In genomic region chr1:171252482-171252881, GRCh38 we compare ENCODE assay signal across 10 cellular contexts. TPM values are rescaled to one million over a fixed set of nuclear protein-coding genes. Genes with fewer than 3 reads are reported as not detected.
DNase-seq lines count a peak whose midpoint lies in the region; ATAC-seq and TF ChIP-seq lines count a peak whose summit lies in the region.
"Had no signal": no experiment of that assay in that cellular context is flagged by ENCODE, and none has a peak within 500 bp of the region (broad histone marks: within the 10 kb centered on the region; RNA-seq: fewer than 3 reads in every experiment).

No MANE protein-coding gene starts in this region.

- peak; percentile 94 for ATAC-seq in GM18873 (IDR thresholded peaks at IDR 0.05; ENCODE audit: low FRiP score, unreplicated experiment)
- peak; percentile 89 for ATAC-seq in HG02943 (IDR thresholded peaks at IDR 0.05; ENCODE audit: low read depth, unreplicated experiment)
- ATAC-seq in Right ventricle myocardium inferior, result no peak
- no peak for ATAC-seq in body of pancreas
- no peak for ATAC-seq in gastrocnemius medialis

- in situ Hi-C loops in gastrocnemius medialis (cut with MboI; ENCODE audit: low sequenced_read_pairs in 4 of 4), result no loop called here

- H3K4me3 ChIP-seq in BLaER1 treated with 17β-estradiol and CSF1 and Interleukin-3, amounts not matched to agents 10 nM and 100 nM, result no peak overlapping the region
- H3K4me3 ChIP-seq in OCI-LY1 (ENCODE audit: low read depth, low read length, poor library complexity, severe bottlenecking) (no peak overlapping the region), body of pancreas (no peak overlapping the region), gastrocnemius medialis (no peak overlapping the region)

- 70 to 72% methylated on average over 5 of the region's 5 CpGs for WGBS in body of pancreas, 2 donors

- intact Hi-C loops in Right ventricle myocardium inferior (cut with DNase I), result no loop called here
- intact Hi-C loops in body of pancreas (cut with DNase I), result loop anchor here (10.0 kb wide), 1 partner anchor 52 kb away; no protein-coding TSS in a partner anchor
- intact Hi-C loops in gastrocnemius medialis (cut with DNase I; ENCODE audit: low total_unique reads), result no loop called here

- H3F3A ChIP-seq in OCI-LY1 (ENCODE audit: insufficient read depth, low read length), result no peaks in the 10 kb centered on the region

- H3K36me3 ChIP-seq in BLaER1 treated with 17β-estradiol and CSF1 and Interleukin-3, amounts not matched to agents 10 nM and 100 nM, result no peaks in the 10 kb centered on the region
- no peaks in the 10 kb centered on the region for H3K36me3 ChIP-seq in OCI-LY1 (ENCODE audit: insufficient read depth, low read length)
- no peaks in the 10 kb centered on the region for H3K36me3 ChIP-seq in body of pancreas (replicated peaks in 1 of 2; ENCODE audit: insufficient read depth in 1 of 2, low read depth in 2 of 2)
- no peaks in the 10 kb centered on the region for H3K36me3 ChIP-seq in gastrocnemius medialis

- no peak overlapping the region for H3K27ac ChIP-seq in BLaER1 treated with 17β-estradiol and CSF1 and Interleukin-3, amounts not matched to agents 10 nM and 100 nM
- H3K27ac ChIP-seq in OCI-LY1 (ENCODE audit: low read depth, low read length, poor library complexity, severe bottlenecking) (peak overlapping the region; percentile 29), body of pancreas (no peak overlapping the region), gastrocnemius medialis (no peak overlapping the region)

- H3K79me2 ChIP-seq in OCI-LY1 (ENCODE audit: insufficient read depth, low read length), result no peaks in the 10 kb centered on the region

- H4K20me1 ChIP-seq in BLaER1 treated with 17β-estradiol and CSF1 and Interleukin-3, amounts not matched to agents 10 nM and 100 nM, result no peaks in the 10 kb centered on the region
- no peaks in the 10 kb centered on the region for H4K20me1 ChIP-seq in OCI-LY1 (ENCODE audit: insufficient read depth, low read length)

- H3K27me3 ChIP-seq in BLaER1 treated with 17β-estradiol and CSF1 and Interleukin-3, amounts not matched to agents 10 nM and 100 nM, result no peaks in the 10 kb centered on the region
- H3K27me3 ChIP-seq in OCI-LY1 (ENCODE audit: insufficient read depth, low read length), result 0 out of 2 replicates have a peak, but pooled peaks cover 3% of the 10 kb centered on the region
- no peaks in the 10 kb centered on the region for H3K27me3 ChIP-seq in body of pancreas
- H3K27me3 ChIP-seq in gastrocnemius medialis, result no peaks in the 10 kb centered on the region

- peak overlapping the region in 7 of 11 experiments; percentile 9 to 51 (median 43); a peak in 10 of 22 replicates for H3K4me2 ChIP-seq in BLaER1 treated with 17β-estradiol and CSF1 and Interleukin-3, amounts not matched to agents 10 nM and 100 nM
- H3K4me2 ChIP-seq in OCI-LY1 (ENCODE audit: low read length), result 0 out of 2 replicates have a peak overlapping the region, but pooled peaks have one; percentile 17

- no peaks in the 10 kb centered on the region for H3K9me2 ChIP-seq in OCI-LY1 (ENCODE audit: low read depth, low read length)

- H3K9ac ChIP-seq in BLaER1 treated with 17β-estradiol and CSF1 and Interleukin-3, amounts not matched to agents 10 nM and 100 nM, result no peak overlapping the region
- H3K9ac ChIP-seq in OCI-LY1 (ENCODE audit: low read length), result no peak overlapping the region

- no peak for DNase-seq in stimulated activated CD4-positive, alpha-beta T cell treated with anti-CD3 and anti-CD28 coated beads, Interleukin-12 subunit alpha, Interleukin-12 subunit beta, amount 100 ng/mL, for 4 hours
- DNase-seq in Right ventricle myocardium inferior (ENCODE audit: missing footprints) (no peak), body of pancreas (no peak), gastrocnemius medialis (no peak)
- DNase-seq: NK-92 treated with Interleukin-12 subunit alpha and Interleukin-12 subunit beta, amount 100 ng/mL, for 24 hours had no signal

- no peak for TF ChIP-seq CTCF in OCI-LY1 (IDR thresholded peaks at IDR 0.05; ENCODE audit: low read length)
- no peak for TF ChIP-seq CTCF in body of pancreas (IDR thresholded peaks at IDR 0.05)
- TF ChIP-seq CTCF in gastrocnemius medialis (IDR thresholded peaks at IDR 0.05 in 4 of 5, conservative IDR thresholded peaks at IDR 0.05 in 1 of 5), result no peak

- no peak overlapping the region for H2AFZ ChIP-seq in OCI-LY1 (ENCODE audit: low read length)

- TF ChIP-seq POLR2A in body of pancreas (IDR thresholded peaks at IDR 0.05) (no peak), gastrocnemius medialis (IDR thresholded peaks at IDR 0.05) (no peak)

- H3K9me3 ChIP-seq in BLaER1 treated with 17β-estradiol and CSF1 and Interleukin-3, amounts not matched to agents 10 nM and 100 nM (replicated peaks in 1 of 11), result no peaks in the 10 kb centered on the region
- H3K9me3 ChIP-seq in OCI-LY1 (ENCODE audit: low read length), result no peaks in the 10 kb centered on the region
- no peaks in the 10 kb centered on the region for H3K9me3 ChIP-seq in body of pancreas
- H3K9me3 ChIP-seq in gastrocnemius medialis, result no peaks in the 10 kb centered on the region

- peaks cover 0 to 9% (median 6%) of the 10 kb centered on the region in 10 experiments; a peak in 11 of 20 replicates for H3K4me1 ChIP-seq in BLaER1 treated with 17β-estradiol and CSF1 and Interleukin-3, amounts not matched to agents 10 nM and 100 nM
- peaks cover 12% of the 10 kb centered on the region for H3K4me1 ChIP-seq in OCI-LY1 (ENCODE audit: insufficient read depth, low read length, severe bottlenecking)
- peaks cover 13% of the 10 kb centered on the region for H3K4me1 ChIP-seq in body of pancreas
- no peaks in the 10 kb centered on the region for H3K4me1 ChIP-seq in gastrocnemius medialis

RNA-seq across cellular contexts. Expression of gene FMO1, which starts 4.2 kb away (rescaled TPM):
- total RNA-seq in Right ventricle myocardium inferior, result 0.35 TPM
- total RNA-seq in body of pancreas, result 1 to 10 TPM in 1 of 2 donors, under 1 TPM in 1; 0.99 to 3.1 TPM
- total RNA-seq in gastrocnemius medialis, result under 1 TPM in 1 of 4 donors, not detected in 3; 0.36 TPM
- total RNA-seq: bronchial epithelial cell had no signal

Comparison
In these comparisons a context has a peak if more than half of its experiments do, and no peak if none do; other contexts are left out.
1. ATAC-seq: peak in GM18873 (single experiment) and HG02943 (single experiment); none in Right ventricle myocardium inferior (single experiment), body of pancreas (single experiment) and gastrocnemius medialis (0 of 2).